10 cellular contexts compared by ENCODE assay signal in genomic region chr4:182928061-182928460, GRCh38. TPM values are rescaled to one million over a fixed set of nuclear protein-coding genes. Genes with fewer than 3 reads are reported as not detected.
DNase-seq lines count a peak whose midpoint lies in the region; ATAC-seq and TF ChIP-seq lines count a peak whose summit lies in the region.
"Had no signal": no experiment of that assay in that cellular context is flagged by ENCODE, and none has a peak within 500 bp of the region (broad histone marks: within the 10 kb centered on the region; RNA-seq: fewer than 3 reads in every experiment).

No MANE protein-coding gene starts in this region.

- H3K27me3 ChIP-seq in BE2C (no peaks in the 10 kb centered on the region), SJCRH30 (no peaks in the 10 kb centered on the region), ascending aorta (no peaks in the 10 kb centered on the region)
- H3K27me3 ChIP-seq: Peyer's patch had no signal

- H3K4me3 ChIP-seq in BE2C (ENCODE audit: low read depth, low read length) (no peak overlapping the region), SJCRH30 (no peak overlapping the region), foreskin fibroblast (ENCODE audit: low read depth in 1 of 2, low read length in 2 of 2) (no peak overlapping the region), ascending aorta (no peak overlapping the region)
- H3K4me3 ChIP-seq: lung, Peyer's patch had no signal

- H3K27ac ChIP-seq in SJCRH30: no peak overlapping the region
- no peak overlapping the region for H3K27ac ChIP-seq in ascending aorta
- H3K27ac ChIP-seq: Peyer's patch had no signal

- intact Hi-C loops in ascending aorta (cut with DNase I): no loop called here

- ATAC-seq in GM21526 (IDR thresholded peaks at IDR 0.05; ENCODE audit: low FRiP score, unreplicated experiment): no peak

- TF ChIP-seq CTCF in BE2C (IDR thresholded peaks at IDR 0.05; ENCODE audit: low read depth, low read length) (peak; percentile 53), GM12873 (IDR thresholded peaks at IDR 0.05; ENCODE audit: insufficient read depth, low read depth, low read length, missing control alignments) (peak; percentile 52), foreskin fibroblast (IDR thresholded peaks at IDR 0.05; ENCODE audit: low read depth, low read length) (peak; percentile 3), ascending aorta (IDR thresholded peaks at IDR 0.05) (no peak)

- H3K4me1 ChIP-seq in BE2C (peaks cover 11% of the 10 kb centered on the region), SJCRH30 (no peaks in the 10 kb centered on the region), ascending aorta (no peaks in the 10 kb centered on the region)
- H3K4me1 ChIP-seq: Peyer's patch had no signal

- H3K9me3 ChIP-seq in BE2C (no peaks in the 10 kb centered on the region), SJCRH30 (replicated peaks) (no peaks in the 10 kb centered on the region), ascending aorta (no peaks in the 10 kb centered on the region)
- H3K9me3 ChIP-seq: Peyer's patch had no signal

- H3K36me3 ChIP-seq in BE2C (no peaks in the 10 kb centered on the region), SJCRH30 (no peaks in the 10 kb centered on the region), ascending aorta (no peaks in the 10 kb centered on the region)
- H3K36me3 ChIP-seq: Peyer's patch had no signal

- DNase-seq in BE2C (peak; percentile 30), SJCRH30 (peak; percentile 14 to 41), foreskin fibroblast (no peak), ascending aorta (ENCODE audit: low spot score in 2 of 2) (no peak), cortex of kidney (lab: John Stamatoyannopoulos, UW) (no peak), nucleus accumbens (lab: John Stamatoyannopoulos, UW) (no peak)
- DNase-seq: Peyer's patch had no signal

RNA-seq across cellular contexts. Expression of gene DCTD, which starts 10.9 kb away (rescaled TPM):
- polyA plus RNA-seq in BE2C (2012; ENCODE audit: insufficient read depth, insufficient read length, low read depth): 112 TPM
- 72.5 and 73.6 TPM in 2 replicates for total RNA-seq in SJCRH30 (2014; rRNA removed; shearing (Covaris generic))
- total RNA-seq in ascending aorta: 17.2 TPM

Comparison
In these comparisons a context has a peak if more than half of its experiments do, and no peak if none do; other contexts are left out.
1. DNase-seq: peak in BE2C (single experiment) and SJCRH30 (2 of 2); none in foreskin fibroblast (0 of 2), ascending aorta (0 of 2), cortex of kidney (single experiment) and nucleus accumbens (0 of 56).
2. CTCF ChIP-seq: peak in BE2C (single experiment), GM12873 (single experiment) and foreskin fibroblast (single experiment); none in ascending aorta (0 of 3).